8 cellular contexts compared by ENCODE assay signal in genomic region chr22:35630387-35630793, GRCh38. TPM values are rescaled to one million over a fixed set of nuclear protein-coding genes. Genes with fewer than 3 reads are reported as not detected.
DNase-seq lines count a peak whose midpoint lies in the region; ATAC-seq and TF ChIP-seq lines count a peak whose summit lies in the region.

No MANE protein-coding gene starts in this region.

- no peak overlapping the region for H3K27ac ChIP-seq in brain microvascular endothelial cell

- peak; percentile 29 for DNase-seq in COLO829 (ENCODE audit: low spot score)
- DNase-seq in LHCN-M2 (ENCODE audit: low read depth) = peak; percentile 59
- peak; percentile 18 for DNase-seq in brain microvascular endothelial cell
- DNase-seq in myocyte (ENCODE audit: low read depth) = peak; percentile 64
- no peak for DNase-seq in SIG-M5 (lab: John Stamatoyannopoulos, UW)
- no peak for DNase-seq in DMS114 treated with DMSO at 0.1 percent for 48 hours (lab: John Stamatoyannopoulos, UW; ENCODE audit: unreplicated experiment)

- no peak overlapping the region for H3K4me3 ChIP-seq in brain microvascular endothelial cell (ENCODE audit: low read depth, low read length)

- in situ Hi-C loops in brain microvascular endothelial cell (cut with HindIII; ENCODE audit: low pct_ligation_motif_present, low sequenced_read_pairs) = no loop called here

- no peaks in the 10 kb centered on the region for H3K36me3 ChIP-seq in brain microvascular endothelial cell (replicated peaks)

- ATAC-seq in GM19452 (IDR thresholded peaks at IDR 0.05; ENCODE audit: unreplicated experiment) = no peak
- ATAC-seq in HG03342 (IDR thresholded peaks at IDR 0.05; ENCODE audit: unreplicated experiment) = no peak

- no peak for TF ChIP-seq CTCF in brain microvascular endothelial cell (IDR thresholded peaks at IDR 0.05; ENCODE audit: low read depth, low read length, missing control alignments)

- H3K27me3 ChIP-seq in brain microvascular endothelial cell (replicated peaks) = no peaks in the 10 kb centered on the region

RNA-seq across cellular contexts. Expression of gene MB, which starts 13.3 kb away (rescaled TPM):
- total RNA-seq in LHCN-M2 (2014; rRNA removed) (not detected in 2 replicates), myocyte (3.9 and 6.2 TPM in 2 replicates)
- not detected for polyA plus RNA-seq in LHCN-M2 (2012)
- polyA plus RNA-seq in myocyte (2012) = 1.8 TPM

RNA-seq across cellular contexts. Expression of gene APOL6, which starts 17.9 kb away (rescaled TPM):
- total RNA-seq in LHCN-M2 (2014; rRNA removed) (4.2 and 7.7 TPM in 2 replicates), myocyte (7.0 and 7.1 TPM in 2 replicates)
- 1.8 TPM for polyA plus RNA-seq in LHCN-M2 (2012)
- polyA plus RNA-seq in myocyte (2012) = 5.0 TPM

Comparison
In these comparisons a context has a peak if more than half of its experiments do, and no peak if none do; other contexts are left out.
1. DNase-seq: peak in COLO829 (single experiment), LHCN-M2 (single experiment), brain microvascular endothelial cell (single experiment) and myocyte (single experiment); none in SIG-M5 (single experiment) and DMS114 treated with DMSO at 0.1 percent for 48 hours (single experiment).